ENCODE assay signal across 2 cellular contexts in the genomic region with DNA sequence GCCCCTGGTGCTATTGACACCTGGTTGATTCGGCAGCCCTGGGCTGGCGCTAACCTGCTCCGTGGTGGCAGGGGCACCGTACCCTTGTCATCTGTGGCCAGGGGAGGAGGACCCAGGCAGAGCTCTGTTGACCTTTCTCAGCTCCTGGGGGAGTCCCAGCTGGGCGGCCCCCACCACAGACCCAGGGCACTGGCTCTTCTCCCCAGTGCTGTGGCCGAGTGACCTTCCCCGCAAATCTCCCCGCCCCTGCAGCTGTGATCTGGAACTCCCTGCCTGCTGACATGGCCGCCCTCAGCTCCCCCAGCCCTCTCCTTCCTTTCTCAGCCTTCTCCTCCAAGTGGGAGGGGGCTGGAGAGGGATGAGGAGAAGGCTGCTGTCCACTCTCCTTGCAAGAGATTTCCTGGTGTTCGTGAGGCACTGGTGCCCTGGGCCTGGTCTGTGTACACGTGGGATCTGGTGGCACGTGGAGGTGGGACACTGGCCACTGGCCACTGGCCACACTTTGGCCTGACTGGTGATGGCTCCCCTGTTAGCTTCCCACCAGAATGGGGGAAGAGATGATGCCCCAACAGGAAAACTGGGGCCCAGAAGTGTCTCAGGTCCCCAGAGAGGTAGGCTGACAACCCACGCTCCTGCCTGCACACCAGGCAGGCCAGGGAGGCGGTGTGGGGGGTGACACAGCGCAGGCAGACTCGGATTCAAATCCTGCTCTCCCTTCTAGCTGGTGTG.
TF ChIP-seq lines count a peak whose summit lies in the region.

No MANE protein-coding gene starts in this region.

TF ChIP-seq in HCT116, 20 proteins besides CTCF, POLR2A, EP300 and RAD21 (continued from another document):
- TF ChIP-seq CBX3 (IDR thresholded peaks at IDR 0.05; ENCODE audit: low read depth) (no peak), EGR1 (IDR thresholded peaks at IDR 0.05; ENCODE audit: low read depth) (no peak), EZH2phosphoT487 (IDR thresholded peaks at IDR 0.05; ENCODE audit: borderline replicate concordance) (no peak)

TF ChIP-seq in SK-N-SH treated with all-trans-retinoic acid at 6 μM for 48 hours, 23 proteins besides CTCF, POLR2A, EP300 and RAD21 (continued from another document):
- TF ChIP-seq, protein P1, sequence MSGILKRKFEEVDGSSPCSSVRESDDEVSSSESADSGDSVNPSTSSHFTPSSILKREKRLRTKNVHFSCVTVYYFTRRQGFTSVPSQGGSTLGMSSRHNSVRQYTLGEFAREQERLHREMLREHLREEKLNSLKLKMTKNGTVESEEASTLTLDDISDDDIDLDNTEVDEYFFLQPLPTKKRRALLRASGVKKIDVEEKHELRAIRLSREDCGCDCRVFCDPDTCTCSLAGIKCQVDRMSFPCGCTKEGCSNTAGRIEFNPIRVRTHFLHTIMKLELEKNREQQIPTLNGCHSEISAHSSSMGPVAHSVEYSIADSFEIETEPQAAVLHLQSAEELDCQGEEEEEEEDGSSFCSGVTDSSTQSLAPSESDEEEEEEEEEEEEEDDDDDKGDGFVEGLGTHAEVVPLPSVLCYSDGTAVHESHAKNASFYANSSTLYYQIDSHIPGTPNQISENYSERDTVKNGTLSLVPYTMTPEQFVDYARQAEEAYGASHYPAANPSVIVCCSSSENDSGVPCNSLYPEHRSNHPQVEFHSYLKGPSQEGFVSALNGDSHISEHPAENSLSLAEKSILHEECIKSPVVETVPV (CRISPR knock-in tag; IDR thresholded peaks at IDR 0.05): no peak
